Comparison of ENCODE assay signal across 24 cellular contexts in genomic region chr10:7933262-7933661, GRCh38.
"Had no signal": no experiment of that assay in that cellular context is flagged by ENCODE, and none has a peak within 500 bp of the region (broad histone marks: within the 10 kb centered on the region; RNA-seq: fewer than 3 reads in every experiment).

No MANE protein-coding gene starts in this region.

- H3K27ac ChIP-seq: coronary artery, epithelial cell of prostate, gastroesophageal sphincter, heart left ventricle, lower lobe of right lung, tibial artery had no signal

- H3K9me3 Mint-ChIP-seq: stimulated activated effector memory CD8-positive, alpha-beta T cell treated with anti-CD3 and anti-CD28 coated beads, Interleukin-12 subunit alpha, Interleukin-12 subunit beta, amount 100 ng/mL, for 72 hours had no signal

- H3K27me3 ChIP-seq: gastroesophageal sphincter, heart left ventricle, tibial artery had no signal

- H3K4me1 Mint-ChIP-seq: stimulated activated naive CD8-positive, alpha-beta T cell treated with anti-CD3 and anti-CD28 coated beads, Interleukin-15, amount 100 ng/mL, for 72 hours had no signal

- FAIRE-seq: astrocyte, keratinocyte, small intestine had no signal

- H3K27ac Mint-ChIP-seq: activated naive CD8-positive, alpha-beta T cell treated with anti-CD3 and anti-CD28 coated beads for 36 hours; activated T-cell treated with anti-CD3 and anti-CD28 coated beads, Interleukin-2, amount 50 U/mL, for 24 hours; activated T-helper 2 cell treated with anti-CD3 and anti-CD28 coated beads, Interferon-gamma antibody, Interleukin-2, Interleukin-4, amounts not matched to agents 10 μg/mL and 5 μg/mL and 100 μg/mL, durations not matched to agents 14 hours and 24 hours and 36 hours; stimulated activated effector memory CD8-positive, alpha-beta T cell treated with anti-CD3 and anti-CD28 coated beads, Interleukin-12 subunit alpha, Interleukin-12 subunit beta, amount 100 ng/mL, for 72 hours; stimulated activated naive CD8-positive, alpha-beta T cell treated with anti-CD3 and anti-CD28 coated beads, Interleukin-15, amount 100 ng/mL, for 72 hours had no signal

- H3K36me3 Mint-ChIP-seq: stimulated activated effector memory CD8-positive, alpha-beta T cell treated with anti-CD3 and anti-CD28 coated beads, Interleukin-12 subunit alpha, Interleukin-12 subunit beta, amount 100 ng/mL, for 72 hours had no signal

- H3K9me3 ChIP-seq: gastroesophageal sphincter had no signal

- H3K4me3 Mint-ChIP-seq: activated naive CD8-positive, alpha-beta T cell treated with anti-CD3 and anti-CD28 coated beads for 36 hours; activated T-cell treated with anti-CD3 and anti-CD28 coated beads, Interleukin-2, amount 50 U/mL, for 24 hours; naive thymus-derived CD4-positive, alpha-beta T cell; stimulated activated effector memory CD8-positive, alpha-beta T cell treated with anti-CD3 and anti-CD28 coated beads, Interleukin-12 subunit alpha, Interleukin-12 subunit beta, amount 100 ng/mL, for 72 hours; stimulated activated naive CD8-positive, alpha-beta T cell treated with anti-CD3 and anti-CD28 coated beads, Interleukin-15, amount 100 ng/mL, for 72 hours had no signal

- DNase-seq: activated CD4-positive, CD25-positive, alpha-beta regulatory T cell treated with anti-CD3 and anti-CD28 coated beads, Interleukin-2, amount 50 U/mL, for 72 hours; activated CD8-positive, alpha-beta memory T cell treated with anti-CD3 and anti-CD28 coated beads for 24 hours; activated CD8-positive, alpha-beta memory T cell treated with anti-CD3 and anti-CD28 coated beads, Interleukin-2, amount 50 U/mL, for 4 hours; activated naive CD4-positive, alpha-beta T cell; activated naive CD8-positive, alpha-beta T cell treated with anti-CD3 and anti-CD28 coated beads for 36 hours; activated T-cell treated with anti-CD3 and anti-CD28 coated beads, Interleukin-2, amount 50 U/mL, for 24 hours; cerebellar nuclear complex; heart left ventricle; lower lobe of right lung; naive thymus-derived CD4-positive, alpha-beta T cell; small intestine; stimulated activated CD4-positive, alpha-beta T cell treated with anti-CD3 and anti-CD28 coated beads, Interleukin-2, amount 100 ng/mL, for 24 hours; stimulated activated naive CD8-positive, alpha-beta T cell treated with anti-CD3 and anti-CD28 coated beads, Interleukin-15, amount 100 ng/mL, for 72 hours; SW 1271; T-helper 2 cell; tibial artery had no signal

- H3K4me3 ChIP-seq: coronary artery, gastroesophageal sphincter, heart left ventricle, lower lobe of right lung, tibial artery had no signal

- H3K36me3 ChIP-seq: gastroesophageal sphincter, heart left ventricle, lower lobe of right lung, tibial artery had no signal

- ATAC-seq: gastroesophageal sphincter; heart left ventricle; lower lobe of right lung; naive thymus-derived CD4-positive, alpha-beta T cell; sciatic nerve; stimulated activated effector memory CD8-positive, alpha-beta T cell treated with anti-CD3 and anti-CD28 coated beads, Interleukin-12 subunit alpha, Interleukin-12 subunit beta, amount 100 ng/mL, for 72 hours; stimulated activated naive CD8-positive, alpha-beta T cell treated with anti-CD3 and anti-CD28 coated beads, Interleukin-15, amount 100 ng/mL, for 72 hours had no signal

- H3K27me3 Mint-ChIP-seq: activated naive CD8-positive, alpha-beta T cell treated with anti-CD3 and anti-CD28 coated beads for 36 hours; activated T-cell treated with anti-CD3 and anti-CD28 coated beads, Interleukin-2, amount 50 U/mL, for 24 hours; naive thymus-derived CD4-positive, alpha-beta T cell; stimulated activated naive CD8-positive, alpha-beta T cell treated with anti-CD3 and anti-CD28 coated beads, Interleukin-15, amount 100 ng/mL, for 72 hours had no signal

- H3K4me1 ChIP-seq: gastroesophageal sphincter, lower lobe of right lung, tibial artery had no signal
